In the genomic region with DNA sequence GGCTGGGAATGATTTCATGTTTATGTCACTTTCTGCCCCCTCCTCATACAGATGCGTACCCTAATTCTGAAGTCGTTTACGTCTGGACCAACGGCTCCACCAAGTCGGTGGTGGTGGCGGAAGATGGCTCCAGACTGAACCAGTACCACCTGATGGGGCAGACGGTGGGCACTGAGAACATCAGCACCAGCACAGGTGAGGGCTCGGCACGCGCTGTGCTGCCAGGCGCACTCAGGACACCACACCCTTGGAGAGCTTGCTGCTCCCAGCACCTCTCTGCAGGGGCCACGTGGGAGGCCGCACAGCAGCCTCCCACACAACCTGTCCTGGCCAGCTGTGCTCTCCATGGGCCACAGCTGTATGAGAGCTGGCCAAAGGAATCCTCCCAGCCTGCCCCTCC, we compare ENCODE assay signal across 11 cellular contexts. TPM values are rescaled to one million over a fixed set of nuclear protein-coding genes. Genes with fewer than 3 reads are reported as not detected.
"Had no signal": no experiment of that assay in that cellular context is flagged by ENCODE, and none has a peak within 500 bp of the region (broad histone marks: within the 10 kb centered on the region; RNA-seq: fewer than 3 reads in every experiment).

No MANE protein-coding gene starts in this region.

- H2AFZ ChIP-seq: GM23338 had no signal

- H3K27ac Mint-ChIP-seq: GM23338, HFFc6 had no signal

- DNase-seq: H7, HFFc6, IMR-90, KG1 had no signal

- FAIRE-seq: HTR-8/SVneo, K562 had no signal

- H3K36me3 ChIP-seq: HAP-1 had no signal

- H3K4me2 ChIP-seq: GM23338 had no signal

- H3K4me1 ChIP-seq: HAP-1 had no signal

- H3K4me3 Mint-ChIP-seq: GM23338, HFFc6 had no signal

- H3K4me1 Mint-ChIP-seq: GM23338 had no signal

- H3K9me3 Mint-ChIP-seq: GM23338 had no signal

- ATAC-seq: GM23338, HCT116, K562 had no signal

- H3K4me3 ChIP-seq: GM23338, HAP-1, K562 had no signal

- H3K9me3 ChIP-seq: HAP-1 had no signal

RNA-seq across cellular contexts. Expression of a gene that starts 33.8 kb away (rescaled TPM):
- total RNA-seq: H4, HFFc6, HT-29, IMR-90 had no signal
- polyA plus RNA-seq: IMR-90 had no signal
